In the genomic region with DNA sequence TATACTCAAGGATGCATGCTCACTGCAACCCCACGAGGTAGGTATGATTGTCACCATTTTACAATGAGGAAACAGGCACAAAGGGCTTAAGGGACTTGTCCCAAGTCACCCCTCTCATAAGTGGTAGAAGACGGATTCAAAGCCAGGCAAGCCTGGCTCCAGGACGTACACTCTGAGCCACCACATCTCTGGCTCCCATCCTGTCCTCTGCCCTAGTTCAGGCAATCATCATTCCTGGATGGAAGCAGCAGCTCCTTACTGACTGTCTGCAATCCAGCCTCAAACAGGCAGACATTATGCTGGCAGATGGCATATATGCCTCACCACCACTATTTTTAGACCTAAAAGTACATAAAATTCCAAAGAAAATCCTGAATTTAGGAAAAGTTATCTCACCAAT, we compare ENCODE assay signal across 17 cellular contexts.
"Had no signal": no experiment of that assay in that cellular context is flagged by ENCODE, and none has a peak within 500 bp of the region (broad histone marks: within the 10 kb centered on the region; RNA-seq: fewer than 3 reads in every experiment).

No MANE protein-coding gene starts in this region.

- H3K36me3 ChIP-seq: gastrocnemius medialis, neutrophil had no signal

- DNase-seq: activated CD4-positive, alpha-beta T cell treated with anti-CD3 and anti-CD28 coated beads, Interleukin-2, amount 10 ng/mL, durations not matched to agents 7 days and 5 days; activated CD4-positive, CD25-positive, alpha-beta regulatory T cell; activated naive CD4-positive, alpha-beta T cell; activated naive CD8-positive, alpha-beta T cell treated with anti-CD3 and anti-CD28 coated beads, Interleukin-2, amount 10 ng/mL, durations not matched to agents 7 days and 5 days; endodermal cell; gastrocnemius medialis; heart left ventricle; immature natural killer cell; lower lobe of right lung; naive B cell; stimulated activated CD4-positive, alpha-beta T cell treated with anti-CD3 and anti-CD28 coated beads, Interleukin-4, amount 100 ng/mL, for 24 hours; stimulated activated naive CD4-positive, alpha-beta T cell; SW 1271; trophoblast cell had no signal

- H3K27me3 ChIP-seq: dorsolateral prefrontal cortex, gastrocnemius medialis, heart left ventricle, neutrophil had no signal

- H3K4me1 ChIP-seq: gastrocnemius medialis had no signal

- ATAC-seq: gastrocnemius medialis, lower lobe of right lung had no signal

- H3K27ac ChIP-seq: gastrocnemius medialis, heart left ventricle, lower lobe of right lung, neutrophil, skin epidermis had no signal

- H3K4me3 ChIP-seq: dorsolateral prefrontal cortex, gastrocnemius medialis, heart left ventricle, lower lobe of right lung, skin epidermis had no signal

- H3K9me3 ChIP-seq: gastrocnemius medialis, heart left ventricle, lower lobe of right lung, neutrophil had no signal
